In genomic region chr20:16014436-16014835, GRCh38 we compare ENCODE assay signal across 29 cellular contexts.
"Had no signal": no experiment of that assay in that cellular context is flagged by ENCODE, and none has a peak within 500 bp of the region (broad histone marks: within the 10 kb centered on the region; RNA-seq: fewer than 3 reads in every experiment).

No MANE protein-coding gene starts in this region.

- H3K4me3 ChIP-seq: adrenal gland, body of pancreas, esophagus muscularis mucosa, gastrocnemius medialis, heart left ventricle had no signal

- H3K27me3 ChIP-seq: adrenal gland, body of pancreas, esophagus muscularis mucosa, foreskin keratinocyte, gastrocnemius medialis had no signal

- ATAC-seq: activated CD4-positive, alpha-beta T cell treated with anti-CD3 and anti-CD28 coated beads for 36 hours; activated CD8-positive, alpha-beta memory T cell treated with anti-CD3 and anti-CD28 coated beads, Interleukin-2, amount 10 ng/mL, durations not matched to agents 7 days and 5 days; activated CD8-positive, alpha-beta T cell treated with anti-CD3 and anti-CD28 coated beads, Interleukin-2, amount 10 ng/mL, durations not matched to agents 7 days and 5 days; activated naive CD8-positive, alpha-beta T cell treated with anti-CD3 and anti-CD28 coated beads, Interleukin-2, amount 50 U/mL, for 24 hours; body of pancreas; effector memory CD8-positive, alpha-beta T cell; foreskin keratinocyte; gastrocnemius medialis; heart left ventricle had no signal

- DNase-seq: activated CD4-positive, alpha-beta memory T cell treated with anti-CD3 and anti-CD28 coated beads for 36 hours; activated CD4-positive, alpha-beta T cell treated with anti-CD3 and anti-CD28 coated beads for 36 hours; activated CD4-positive, alpha-beta T cell treated with anti-CD3 and anti-CD28 coated beads, Interleukin-2, amount 10 ng/mL, durations not matched to agents 24 days and 14 days; activated CD4-positive, CD25-positive, alpha-beta regulatory T cell; activated CD4-positive, CD25-positive, alpha-beta regulatory T cell treated with anti-CD3 and anti-CD28 coated beads, Interleukin-2, amount 50 U/mL, for 72 hours; activated CD8-positive, alpha-beta memory T cell treated with anti-CD3 and anti-CD28 coated beads, Interleukin-2, amount 10 ng/mL, durations not matched to agents 7 days and 5 days; activated CD8-positive, alpha-beta memory T cell treated with anti-CD3 and anti-CD28 coated beads, Interleukin-2, amount 50 U/mL, for 4 hours; activated CD8-positive, alpha-beta T cell treated with anti-CD3 and anti-CD28 coated beads, Interleukin-2, amount 10 ng/mL, durations not matched to agents 7 days and 5 days; activated effector memory CD4-positive, alpha-beta T cell treated with anti-CD3 and anti-CD28 coated beads, Interleukin-2, amount 50 U/mL, for 16 hours; activated naive CD4-positive, alpha-beta T cell treated with anti-CD3 and anti-CD28 coated beads for 36 hours; activated naive CD8-positive, alpha-beta T cell treated with anti-CD3 and anti-CD28 coated beads for 36 hours; activated naive CD8-positive, alpha-beta T cell treated with anti-CD3 and anti-CD28 coated beads, Interleukin-2, amount 50 U/mL, for 24 hours; activated T-cell treated with anti-CD3 and anti-CD28 coated beads, Interleukin-2, amount 50 U/mL, for 1 hour; activated T-cell treated with anti-CD3 and anti-CD28 coated beads, Interleukin-2, amount 50 U/mL, for 48 hours; adrenal gland; amygdala; aorta; body of pancreas; cortex of kidney; dermis blood vessel endothelial cell; effector CD4-positive, alpha-beta T cell; effector memory CD8-positive, alpha-beta T cell; erythroblast; foreskin keratinocyte; gastrocnemius medialis; glutamatergic neuron; heart left ventricle; T-helper 2 cell had no signal

- H3K4me1 ChIP-seq: adrenal gland, body of pancreas, esophagus muscularis mucosa, gastrocnemius medialis, heart left ventricle had no signal

- H3K9me3 ChIP-seq: adrenal gland, body of pancreas, esophagus muscularis mucosa, gastrocnemius medialis, heart left ventricle had no signal

- H3K27ac ChIP-seq: adrenal gland, body of pancreas, esophagus muscularis mucosa, foreskin keratinocyte, gastrocnemius medialis, heart left ventricle had no signal

- H3K36me3 ChIP-seq: adrenal gland, esophagus muscularis mucosa, gastrocnemius medialis, heart left ventricle had no signal
